ENCODE assay signal across 1 cellular context in the genomic region with DNA sequence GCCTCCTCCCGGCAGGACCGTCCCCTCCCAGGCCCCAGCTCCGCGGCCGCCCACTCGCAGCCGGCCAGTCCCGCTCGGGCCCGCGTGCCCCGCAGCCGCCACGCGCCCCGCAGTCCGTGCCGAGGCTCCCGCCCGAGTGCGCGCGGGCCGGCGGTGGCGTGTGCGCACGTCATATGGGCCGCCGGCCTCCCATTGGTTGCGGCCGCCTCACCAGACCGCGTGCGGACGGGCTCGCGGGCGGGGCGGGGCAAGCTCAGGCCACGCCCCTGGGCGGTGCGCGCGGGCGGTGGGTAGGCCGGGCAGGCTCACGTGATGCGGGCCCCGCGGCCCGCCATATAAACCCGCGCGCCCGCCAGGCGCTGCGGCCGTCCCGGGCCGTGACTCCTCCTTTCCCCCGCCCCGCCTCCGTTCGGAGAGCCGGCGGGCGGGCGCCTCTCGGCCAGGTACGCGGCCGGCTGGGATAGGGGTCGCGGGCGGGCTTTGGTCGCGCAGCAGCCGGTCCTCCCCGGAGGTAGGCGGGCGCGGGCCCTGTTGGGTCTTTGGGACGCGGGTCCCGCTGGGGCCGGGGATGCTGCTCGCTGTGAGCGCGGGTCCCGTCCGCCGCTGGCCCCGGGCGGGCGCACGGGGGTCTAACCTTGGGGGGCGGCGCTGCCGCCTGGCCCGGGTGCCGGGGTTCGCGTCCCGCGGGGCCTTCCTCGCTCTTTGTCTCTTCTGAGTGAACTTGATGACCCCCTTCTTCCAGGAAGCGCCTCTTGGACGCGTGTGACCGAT.
TF ChIP-seq lines count a peak whose summit lies in the region.

A gene (plus strand): TSS at position 362 of the 771 bp plus-strand sequence. CDS start 408 bp downstream, at position 770.

TF ChIP-seq in GM12878, 131 proteins besides CTCF, POLR2A, EP300 and RAD21 (continued from another document):
- TF ChIP-seq, protein P1, sequence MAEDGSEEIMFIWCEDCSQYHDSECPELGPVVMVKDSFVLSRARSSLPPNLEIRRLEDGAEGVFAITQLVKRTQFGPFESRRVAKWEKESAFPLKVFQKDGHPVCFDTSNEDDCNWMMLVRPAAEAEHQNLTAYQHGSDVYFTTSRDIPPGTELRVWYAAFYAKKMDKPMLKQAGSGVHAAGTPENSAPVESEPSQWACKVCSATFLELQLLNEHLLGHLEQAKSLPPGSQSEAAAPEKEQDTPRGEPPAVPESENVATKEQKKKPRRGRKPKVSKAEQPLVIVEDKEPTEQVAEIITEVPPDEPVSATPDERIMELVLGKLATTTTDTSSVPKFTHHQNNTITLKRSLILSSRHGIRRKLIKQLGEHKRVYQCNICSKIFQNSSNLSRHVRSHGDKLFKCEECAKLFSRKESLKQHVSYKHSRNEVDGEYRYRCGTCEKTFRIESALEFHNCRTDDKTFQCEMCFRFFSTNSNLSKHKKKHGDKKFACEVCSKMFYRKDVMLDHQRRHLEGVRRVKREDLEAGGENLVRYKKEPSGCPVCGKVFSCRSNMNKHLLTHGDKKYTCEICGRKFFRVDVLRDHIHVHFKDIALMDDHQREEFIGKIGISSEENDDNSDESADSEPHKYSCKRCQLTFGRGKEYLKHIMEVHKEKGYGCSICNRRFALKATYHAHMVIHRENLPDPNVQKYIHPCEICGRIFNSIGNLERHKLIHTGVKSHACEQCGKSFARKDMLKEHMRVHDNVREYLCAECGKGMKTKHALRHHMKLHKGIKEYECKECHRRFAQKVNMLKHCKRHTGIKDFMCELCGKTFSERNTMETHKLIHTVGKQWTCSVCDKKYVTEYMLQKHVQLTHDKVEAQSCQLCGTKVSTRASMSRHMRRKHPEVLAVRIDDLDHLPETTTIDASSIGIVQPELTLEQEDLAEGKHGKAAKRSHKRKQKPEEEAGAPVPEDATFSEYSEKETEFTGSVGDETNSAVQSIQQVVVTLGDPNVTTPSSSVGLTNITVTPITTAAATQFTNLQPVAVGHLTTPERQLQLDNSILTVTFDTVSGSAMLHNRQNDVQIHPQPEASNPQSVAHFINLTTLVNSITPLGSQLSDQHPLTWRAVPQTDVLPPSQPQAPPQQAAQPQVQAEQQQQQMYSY (CRISPR knock-in tag; IDR thresholded peaks at IDR 0.05): peak; percentile 55; the same call in 1 of the 2 replicates
- TF ChIP-seq, protein P2, sequence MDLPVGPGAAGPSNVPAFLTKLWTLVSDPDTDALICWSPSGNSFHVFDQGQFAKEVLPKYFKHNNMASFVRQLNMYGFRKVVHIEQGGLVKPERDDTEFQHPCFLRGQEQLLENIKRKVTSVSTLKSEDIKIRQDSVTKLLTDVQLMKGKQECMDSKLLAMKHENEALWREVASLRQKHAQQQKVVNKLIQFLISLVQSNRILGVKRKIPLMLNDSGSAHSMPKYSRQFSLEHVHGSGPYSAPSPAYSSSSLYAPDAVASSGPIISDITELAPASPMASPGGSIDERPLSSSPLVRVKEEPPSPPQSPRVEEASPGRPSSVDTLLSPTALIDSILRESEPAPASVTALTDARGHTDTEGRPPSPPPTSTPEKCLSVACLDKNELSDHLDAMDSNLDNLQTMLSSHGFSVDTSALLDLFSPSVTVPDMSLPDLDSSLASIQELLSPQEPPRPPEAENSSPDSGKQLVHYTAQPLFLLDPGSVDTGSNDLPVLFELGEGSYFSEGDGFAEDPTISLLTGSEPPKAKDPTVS (IDR thresholded peaks at IDR 0.05; ENCODE audit: low read depth, low read length): no peak
- TF ChIP-seq STAT1 (conservative IDR thresholded peaks at IDR 0.05): no peak
- peak; percentile 87; the same call in 1 of the 2 replicates for TF ChIP-seq CREB1 (IDR thresholded peaks at IDR 0.05; ENCODE audit: low read depth)
- peak; percentile 27; the same call in 1 of the 2 replicates for TF ChIP-seq YY1 (IDR thresholded peaks at IDR 0.05; ENCODE audit: low read depth, low read length)
- peak; percentile 59; the same call in 2 of the 3 replicates for TF ChIP-seq POU2F2 (IDR thresholded peaks at IDR 0.05; ENCODE audit: borderline replicate concordance, low read depth, low read length)
- no peak; the same call in none of the 2 replicates for TF ChIP-seq LARP7 (IDR thresholded peaks at IDR 0.05)
- TF ChIP-seq SPI1 (IDR thresholded peaks at IDR 0.05; ENCODE audit: borderline replicate concordance, insufficient read depth, low read depth, low read length): no peak
- TF ChIP-seq TCF12 (IDR thresholded peaks at IDR 0.05; ENCODE audit: low read depth, low read length): 0 out of 2 replicates have a peak, but pooled peaks have one; percentile 53
- TF ChIP-seq, protein P3, sequence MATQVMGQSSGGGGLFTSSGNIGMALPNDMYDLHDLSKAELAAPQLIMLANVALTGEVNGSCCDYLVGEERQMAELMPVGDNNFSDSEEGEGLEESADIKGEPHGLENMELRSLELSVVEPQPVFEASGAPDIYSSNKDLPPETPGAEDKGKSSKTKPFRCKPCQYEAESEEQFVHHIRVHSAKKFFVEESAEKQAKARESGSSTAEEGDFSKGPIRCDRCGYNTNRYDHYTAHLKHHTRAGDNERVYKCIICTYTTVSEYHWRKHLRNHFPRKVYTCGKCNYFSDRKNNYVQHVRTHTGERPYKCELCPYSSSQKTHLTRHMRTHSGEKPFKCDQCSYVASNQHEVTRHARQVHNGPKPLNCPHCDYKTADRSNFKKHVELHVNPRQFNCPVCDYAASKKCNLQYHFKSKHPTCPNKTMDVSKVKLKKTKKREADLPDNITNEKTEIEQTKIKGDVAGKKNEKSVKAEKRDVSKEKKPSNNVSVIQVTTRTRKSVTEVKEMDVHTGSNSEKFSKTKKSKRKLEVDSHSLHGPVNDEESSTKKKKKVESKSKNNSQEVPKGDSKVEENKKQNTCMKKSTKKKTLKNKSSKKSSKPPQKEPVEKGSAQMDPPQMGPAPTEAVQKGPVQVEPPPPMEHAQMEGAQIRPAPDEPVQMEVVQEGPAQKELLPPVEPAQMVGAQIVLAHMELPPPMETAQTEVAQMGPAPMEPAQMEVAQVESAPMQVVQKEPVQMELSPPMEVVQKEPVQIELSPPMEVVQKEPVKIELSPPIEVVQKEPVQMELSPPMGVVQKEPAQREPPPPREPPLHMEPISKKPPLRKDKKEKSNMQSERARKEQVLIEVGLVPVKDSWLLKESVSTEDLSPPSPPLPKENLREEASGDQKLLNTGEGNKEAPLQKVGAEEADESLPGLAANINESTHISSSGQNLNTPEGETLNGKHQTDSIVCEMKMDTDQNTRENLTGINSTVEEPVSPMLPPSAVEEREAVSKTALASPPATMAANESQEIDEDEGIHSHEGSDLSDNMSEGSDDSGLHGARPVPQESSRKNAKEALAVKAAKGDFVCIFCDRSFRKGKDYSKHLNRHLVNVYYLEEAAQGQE (IDR thresholded peaks at IDR 0.05; ENCODE audit: low read depth, low read length): peak; percentile 35; the same call in 1 of the 2 replicates
- TF ChIP-seq SREBF1 (IDR thresholded peaks at IDR 0.05; ENCODE audit: low read length): peak; percentile 75; the same call in 1 of the 2 replicates
